Comparison of ENCODE assay signal across 13 cellular contexts in the genomic region with DNA sequence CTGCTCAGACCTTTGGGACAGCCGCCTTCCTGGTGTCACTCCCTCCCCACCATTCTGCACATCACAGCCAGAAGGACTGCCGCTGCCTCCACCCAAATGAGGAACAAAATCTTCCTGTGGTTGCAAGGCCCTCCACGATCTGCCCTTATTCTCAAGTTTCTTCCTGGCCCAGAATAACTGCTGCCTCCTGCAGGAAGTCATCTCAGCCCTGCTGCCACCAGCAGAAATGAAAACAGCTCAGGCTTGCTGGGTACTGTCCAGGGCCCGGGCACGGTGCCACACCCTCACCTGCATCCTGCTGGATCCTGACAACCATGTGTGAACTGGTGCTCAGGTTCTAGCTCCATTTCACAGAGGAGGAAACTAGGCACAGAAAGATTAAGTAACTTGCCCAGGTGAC. TPM values are rescaled to one million over a fixed set of nuclear protein-coding genes. Genes with fewer than 3 reads are reported as not detected.
DNase-seq lines count a peak whose midpoint lies in the region; ATAC-seq and TF ChIP-seq lines count a peak whose summit lies in the region.
"Had no signal": no experiment of that assay in that cellular context is flagged by ENCODE, and none has a peak within 500 bp of the region (broad histone marks: within the 10 kb centered on the region; RNA-seq: fewer than 3 reads in every experiment).

No MANE protein-coding gene starts in this region.

- H3K9me3 Mint-ChIP-seq in activated naive CD8-positive, alpha-beta T cell treated with anti-CD3 and anti-CD28 coated beads, Interleukin-2, amount 10 ng/mL, durations not matched to agents 7 days and 5 days = no peaks in the 10 kb centered on the region
- H3K9me3 Mint-ChIP-seq in activated naive CD8-positive, alpha-beta T cell treated with anti-CD3 and anti-CD28 coated beads for 36 hours = no peaks in the 10 kb centered on the region

- peak; percentile 56 for ATAC-seq in activated naive CD8-positive, alpha-beta T cell treated with anti-CD3 and anti-CD28 coated beads, Interleukin-2, amount 10 ng/mL, durations not matched to agents 7 days and 5 days (ENCODE audit: low read depth)
- no peak for ATAC-seq in foreskin keratinocyte
- ATAC-seq in GM18858 (IDR thresholded peaks at IDR 0.05; ENCODE audit: unreplicated experiment) = no peak
- ATAC-seq in GM19023 (IDR thresholded peaks at IDR 0.05; ENCODE audit: unreplicated experiment) = no peak
- ATAC-seq: right cardiac atrium had no signal

- no peaks in the 10 kb centered on the region for H3K27me3 Mint-ChIP-seq in activated naive CD8-positive, alpha-beta T cell treated with anti-CD3 and anti-CD28 coated beads, Interleukin-2, amount 10 ng/mL, durations not matched to agents 7 days and 5 days
- H3K27me3 Mint-ChIP-seq in activated naive CD8-positive, alpha-beta T cell treated with anti-CD3 and anti-CD28 coated beads for 36 hours = no peaks in the 10 kb centered on the region

- WGBS in transverse colon (ENCODE audit: low coverage in 1 of 2), 2 donors = 45% methylated on average over 5 of the region's 5 CpGs; no CpG with 5 or more reads in 1 of the 2 donors

- TF ChIP-seq CTCF in OCI-LY3 (IDR thresholded peaks at IDR 0.05; ENCODE audit: low read depth, low read length) (peak; percentile 19; the same call in 1 of the 2 replicates), foreskin keratinocyte (conservative IDR thresholded peaks at IDR 0.05) (peak; percentile 37), transverse colon (IDR thresholded peaks at IDR 0.05) (no peak)

- H3K27ac ChIP-seq in OCI-LY3 (ENCODE audit: low read length) (no peak overlapping the region), foreskin keratinocyte (no peak overlapping the region), transverse colon (peak overlapping the region in 2 of 4 donors; percentile 12)
- H3K27ac ChIP-seq: heart left ventricle had no signal

- H3K27ac Mint-ChIP-seq in activated naive CD8-positive, alpha-beta T cell treated with anti-CD3 and anti-CD28 coated beads, Interleukin-2, amount 10 ng/mL, durations not matched to agents 7 days and 5 days = peak overlapping the region; percentile 4
- no peak overlapping the region for H3K27ac Mint-ChIP-seq in activated naive CD8-positive, alpha-beta T cell treated with anti-CD3 and anti-CD28 coated beads for 36 hours

- H3K4me3 Mint-ChIP-seq in activated naive CD8-positive, alpha-beta T cell treated with anti-CD3 and anti-CD28 coated beads, Interleukin-2, amount 10 ng/mL, durations not matched to agents 7 days and 5 days = no peak overlapping the region
- H3K4me3 Mint-ChIP-seq in activated naive CD8-positive, alpha-beta T cell treated with anti-CD3 and anti-CD28 coated beads for 36 hours = no peak overlapping the region

- H4K20me1 ChIP-seq in OCI-LY3 (ENCODE audit: insufficient read depth, low read length) = no peaks in the 10 kb centered on the region

- TF ChIP-seq POLR2A in transverse colon (IDR thresholded peaks at IDR 0.05) = no peak

- H3K4me1 ChIP-seq in OCI-LY3 (ENCODE audit: low read length) = peaks cover 7% of the 10 kb centered on the region
- peaks cover under 1% of the 10 kb centered on the region for H3K4me1 ChIP-seq in foreskin keratinocyte
- H3K4me1 ChIP-seq in transverse colon = peaks cover 0 to 27% (median 7%) of the 10 kb centered on the region in 4 donors

- POLR2A ChIA-PET in activated naive CD8-positive, alpha-beta T cell treated with anti-CD3 and anti-CD28 coated beads, Interleukin-2, amount 10 ng/mL, durations not matched to agents 7 days and 5 days (lab: Charles Lee) = no interaction called here

- peak overlapping the region; percentile 64 for H2AFZ ChIP-seq in OCI-LY3 (ENCODE audit: low read depth, low read length)

- H3K79me2 ChIP-seq in OCI-LY3 (ENCODE audit: low read length) = no peaks in the 10 kb centered on the region

- intact Hi-C loops in transverse colon (cut with DNase I; ENCODE audit: low total_unique reads) = no loop called here

- H3K4me1 Mint-ChIP-seq in activated naive CD8-positive, alpha-beta T cell treated with anti-CD3 and anti-CD28 coated beads, Interleukin-2, amount 10 ng/mL, durations not matched to agents 7 days and 5 days = peaks cover 7% of the 10 kb centered on the region
- peaks cover 2% of the 10 kb centered on the region for H3K4me1 Mint-ChIP-seq in activated naive CD8-positive, alpha-beta T cell treated with anti-CD3 and anti-CD28 coated beads for 36 hours

- H3K4me2 ChIP-seq in OCI-LY3 (ENCODE audit: low read length) = peak overlapping the region; percentile 32; the same call in 1 of the 2 replicates

- H3K27me3 ChIP-seq in OCI-LY3 (ENCODE audit: low read depth, low read length) (no peaks in the 10 kb centered on the region), foreskin keratinocyte (no peaks in the 10 kb centered on the region), transverse colon (no peaks in the 10 kb centered on the region)
- H3K27me3 ChIP-seq: heart left ventricle had no signal

- DNase-seq in activated naive CD8-positive, alpha-beta T cell treated with anti-CD3 and anti-CD28 coated beads, Interleukin-2, amount 10 ng/mL, durations not matched to agents 7 days and 5 days = no peak
- no peak for DNase-seq in activated naive CD8-positive, alpha-beta T cell treated with anti-CD3 and anti-CD28 coated beads for 36 hours
- DNase-seq in foreskin keratinocyte (no peak), transverse colon (peak; percentile 67), middle frontal gyrus (ENCODE audit: extremely low spot score, low spot score) (no peak)
- DNase-seq: heart left ventricle, T-helper 1 cell had no signal

- TF ChIP-seq EP300 in transverse colon (IDR thresholded peaks at IDR 0.05; ENCODE audit: low read depth) = no peak

- in situ Hi-C loops in transverse colon (cut with MboI; ENCODE audit: low pct_ligation_motif_present in 1 of 4, low pct_unique_long_range_greater_than_20kb in 1 of 4, low sequenced_read_pairs in 3 of 4) = loop anchor here in 2 of 4 donors (25.0 kb wide), 2 partner anchors 400 to 600 kb away; partner anchors contain the start of gene FOXJ3 (in 1 of the 2)

- H3K9me3 ChIP-seq in OCI-LY3 (ENCODE audit: insufficient read depth, low read length) = no peaks in the 10 kb centered on the region
- no peaks in the 10 kb centered on the region for H3K9me3 ChIP-seq in transverse colon
- H3K9me3 ChIP-seq: heart left ventricle had no signal

- H3K4me3 ChIP-seq in OCI-LY3 (ENCODE audit: low read length) = no peak overlapping the region
- no peak overlapping the region for H3K4me3 ChIP-seq in transverse colon
- H3K4me3 ChIP-seq: heart left ventricle had no signal

- no peaks in the 10 kb centered on the region for H3K36me3 Mint-ChIP-seq in activated naive CD8-positive, alpha-beta T cell treated with anti-CD3 and anti-CD28 coated beads, Interleukin-2, amount 10 ng/mL, durations not matched to agents 7 days and 5 days
- H3K36me3 Mint-ChIP-seq in activated naive CD8-positive, alpha-beta T cell treated with anti-CD3 and anti-CD28 coated beads for 36 hours = no peaks in the 10 kb centered on the region

- no peaks in the 10 kb centered on the region for H3K36me3 ChIP-seq in OCI-LY3 (replicated peaks; ENCODE audit: low read depth, low read length)
- no peaks in the 10 kb centered on the region for H3K36me3 ChIP-seq in transverse colon
- H3K36me3 ChIP-seq: heart left ventricle had no signal

- H3K9ac ChIP-seq in OCI-LY3 (ENCODE audit: low read length) = no peak overlapping the region

RNA-seq across cellular contexts. Expression of gene CLDN19, which starts 2.8 kb away (rescaled TPM):
- total RNA-seq in activated naive CD8-positive, alpha-beta T cell treated with anti-CD3 and anti-CD28 coated beads, Interleukin-2, amount 10 ng/mL, durations not matched to agents 7 days and 5 days = not detected
- not detected for total RNA-seq in activated naive CD8-positive, alpha-beta T cell treated with anti-CD3 and anti-CD28 coated beads for 36 hours
- total RNA-seq in foreskin keratinocyte (not detected in 2 replicates), transverse colon (under 1 TPM in 1 of 4 donors, not detected in 3; 0.27 TPM)
- polyA plus RNA-seq in foreskin keratinocyte = not detected in 2 replicates
- total RNA-seq: right cardiac atrium, temporal lobe had no signal
- polyA plus RNA-seq: BJ had no signal

RNA-seq across cellular contexts. Expression of gene P3H1, which starts 29.6 kb away (rescaled TPM):
- total RNA-seq in activated naive CD8-positive, alpha-beta T cell treated with anti-CD3 and anti-CD28 coated beads, Interleukin-2, amount 10 ng/mL, durations not matched to agents 7 days and 5 days = 10 to 100 TPM; 44.1 to 49.9 TPM
- total RNA-seq in activated naive CD8-positive, alpha-beta T cell treated with anti-CD3 and anti-CD28 coated beads for 36 hours = 10 to 100 TPM; 24.1 to 27.8 TPM
- 30.4 and 36.1 TPM in 2 replicates for total RNA-seq in foreskin keratinocyte
- polyA plus RNA-seq in foreskin keratinocyte = 29.6 and 34.4 TPM in 2 replicates
- total RNA-seq in transverse colon = 10 to 100 TPM in 3 of 4 donors, 1 to 10 TPM in 1; 8.7 to 37.2 (median 10.2) TPM

RNA-seq across cellular contexts. Expression of gene C1orf50, which starts 29.8 kb away (rescaled TPM):
- total RNA-seq in activated naive CD8-positive, alpha-beta T cell treated with anti-CD3 and anti-CD28 coated beads, Interleukin-2, amount 10 ng/mL, durations not matched to agents 7 days and 5 days = 10 to 100 TPM; 10.4 to 10.9 TPM
- 1 to 10 TPM; 6.9 to 7.2 TPM for total RNA-seq in activated naive CD8-positive, alpha-beta T cell treated with anti-CD3 and anti-CD28 coated beads for 36 hours
- total RNA-seq in foreskin keratinocyte (4.2 and 4.5 TPM in 2 replicates), transverse colon (10 to 100 TPM in 1 of 4 donors, 1 to 10 TPM in 3; 4.0 to 81.2 (median 8.1) TPM)
- polyA plus RNA-seq in foreskin keratinocyte = 7.8 and 8.5 TPM in 2 replicates

RNA-seq across cellular contexts. Expression of gene TMEM269, which starts 47.5 kb away (rescaled TPM):
- total RNA-seq in activated naive CD8-positive, alpha-beta T cell treated with anti-CD3 and anti-CD28 coated beads, Interleukin-2, amount 10 ng/mL, durations not matched to agents 7 days and 5 days = under 1 TPM; 0.22 to 0.48 TPM
- under 1 TPM; 0.06 to 0.32 TPM for total RNA-seq in activated naive CD8-positive, alpha-beta T cell treated with anti-CD3 and anti-CD28 coated beads for 36 hours
- total RNA-seq in foreskin keratinocyte = not detected in 2 replicates
- 0.02 TPM in 1 of 2 replicates, not detected in the other for polyA plus RNA-seq in foreskin keratinocyte
- total RNA-seq in transverse colon = under 1 TPM in 1 of 4 donors, not detected in 3; 0.37 TPM
- polyA plus RNA-seq: BJ, heart left ventricle, right cardiac atrium had no signal

RNA-seq across cellular contexts. Expression of gene YBX1, which starts 55.0 kb away (rescaled TPM):
- 100 to 1,000 TPM; 529 to 531 TPM for total RNA-seq in activated naive CD8-positive, alpha-beta T cell treated with anti-CD3 and anti-CD28 coated beads, Interleukin-2, amount 10 ng/mL, durations not matched to agents 7 days and 5 days
- 1,000 to 10,000 TPM; 1,441 to 1,525 TPM for total RNA-seq in activated naive CD8-positive, alpha-beta T cell treated with anti-CD3 and anti-CD28 coated beads for 36 hours
- total RNA-seq in foreskin keratinocyte (1,023 and 1,172 TPM in 2 replicates), transverse colon (100 to 1,000 TPM; 288 to 403 (median 380) TPM)
- 1,140 and 1,310 TPM in 2 replicates for polyA plus RNA-seq in foreskin keratinocyte

Comparison
In these comparisons a context has a peak if more than half of its experiments do, and no peak if none do; other contexts are left out.
1. CTCF ChIP-seq: peak in OCI-LY3 (single experiment) and foreskin keratinocyte (single experiment); none in transverse colon (0 of 5).